ENCODE assay signal across 1 cellular context in genomic region chr13:98462241-98462882, GRCh38.
TF ChIP-seq lines count a peak whose summit lies in the region.

No MANE protein-coding gene starts in this region.

TF ChIP-seq in GM23338, 12 proteins besides CTCF, POLR2A, EP300 and RAD21 (continued from another document):
- no peak for TF ChIP-seq ZNF462 (CRISPR knock-in tag; IDR thresholded peaks at IDR 0.05)
- no peak for TF ChIP-seq JUNB (IDR thresholded peaks at IDR 0.05; ENCODE audit: unreplicated experiment)
- TF ChIP-seq EZH2phosphoT487 (IDR thresholded peaks at IDR 0.05; ENCODE audit: unreplicated experiment): no peak
- TF ChIP-seq EZH2 (IDR thresholded peaks at IDR 0.05; ENCODE audit: low read depth, unreplicated experiment): no peak
- no peak for TF ChIP-seq ZNF114 (CRISPR knock-in tag; IDR thresholded peaks at IDR 0.05)
- no peak for TF ChIP-seq POLR2AphosphoS5 (IDR thresholded peaks at IDR 0.05; ENCODE audit: low read depth)
- no peak for TF ChIP-seq CREB1 (CRISPR knock-in tag; IDR thresholded peaks at IDR 0.05; ENCODE audit: low read depth)
